22 cellular contexts compared by ENCODE assay signal in the genomic region with DNA sequence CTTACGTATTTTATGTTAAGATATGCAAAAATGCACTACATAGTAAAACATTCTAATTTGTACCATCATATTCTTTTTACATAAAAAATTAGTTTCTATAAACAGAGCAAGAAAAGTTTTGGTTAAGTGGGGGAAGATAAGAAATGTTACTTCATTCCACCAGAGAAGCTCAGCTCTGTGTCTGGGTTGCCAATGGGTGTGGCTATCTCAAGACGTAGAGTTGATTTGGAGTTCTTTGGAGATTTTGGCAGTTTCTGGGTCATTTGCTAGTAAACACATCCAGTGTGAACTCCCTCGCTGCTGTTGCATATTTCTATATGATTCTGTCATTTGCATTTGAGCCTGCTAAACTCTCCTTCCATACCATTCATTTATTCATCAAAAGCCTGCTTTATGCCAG. TPM values are rescaled to one million over a fixed set of nuclear protein-coding genes. Genes with fewer than 3 reads are reported as not detected.
DNase-seq lines count a peak whose midpoint lies in the region; ATAC-seq and TF ChIP-seq lines count a peak whose summit lies in the region.
"Had no signal": no experiment of that assay in that cellular context is flagged by ENCODE, and none has a peak within 500 bp of the region (broad histone marks: within the 10 kb centered on the region; RNA-seq: fewer than 3 reads in every experiment).

No MANE protein-coding gene starts in this region.

- H2BK15ac ChIP-seq in mesenchymal stem cell (ENCODE audit: low read depth, poor library complexity, severe bottlenecking): no peak overlapping the region

- H2BK5ac ChIP-seq in mesenchymal stem cell (ENCODE audit: low read depth, low read length, poor library complexity, severe bottlenecking): no peak overlapping the region

- no peak overlapping the region for H2BK120ac ChIP-seq in mesenchymal stem cell (ENCODE audit: low read depth, low read length)

- H3K36me3 Mint-ChIP-seq in endodermal cell (ENCODE audit: low read depth): no peaks in the 10 kb centered on the region
- H3K36me3 Mint-ChIP-seq: activated CD4-positive, alpha-beta memory T cell treated with anti-CD3 and anti-CD28 coated beads for 36 hours had no signal

- H2AFZ ChIP-seq in mesenchymal stem cell (ENCODE audit: low read depth, low read length): no peak overlapping the region

- H3K14ac ChIP-seq in mesenchymal stem cell (ENCODE audit: low read length in 2 of 2): no peak overlapping the region

- ATAC-seq in Right ventricle myocardium superior (ENCODE audit: poor library complexity): peak; percentile 46
- ATAC-seq in lower lobe of right lung: no peak
- ATAC-seq: activated naive CD8-positive, alpha-beta T cell treated with anti-CD3 and anti-CD28 coated beads, Interleukin-2, amount 50 U/mL, for 24 hours had no signal

- peaks cover 17% of the 10 kb centered on the region for H3K27me3 Mint-ChIP-seq in endodermal cell (ENCODE audit: insufficient read depth)
- H3K27me3 Mint-ChIP-seq: activated CD4-positive, alpha-beta memory T cell treated with anti-CD3 and anti-CD28 coated beads for 36 hours had no signal

- H3K27me3 ChIP-seq in right atrium auricular region (no peaks in the 10 kb centered on the region), endodermal cell (ENCODE audit: control insufficient read depth, insufficient read depth, low read length, poor library complexity, severe bottlenecking) (peaks cover 51% of the 10 kb centered on the region), mesenchymal stem cell (ENCODE audit: control insufficient read depth in 1 of 2, insufficient read depth in 1 of 2, low read length in 2 of 2) (no peaks in the 10 kb centered on the region), transverse colon (no peaks in the 10 kb centered on the region), lower lobe of right lung (ENCODE audit: low read depth) (no peaks in the 10 kb centered on the region)

- H3K36me3 ChIP-seq in right atrium auricular region: no peaks in the 10 kb centered on the region
- H3K36me3 ChIP-seq in endodermal cell (ENCODE audit: control insufficient read depth, insufficient read depth, low read length): no peaks in the 10 kb centered on the region
- peaks cover 0 to 26% of the 10 kb centered on the region in 2 experiments for H3K36me3 ChIP-seq in mesenchymal stem cell (ENCODE audit: control insufficient read depth in 1 of 2, insufficient read depth in 2 of 2, low read depth in 1 of 2, low read length in 2 of 2)
- no peaks in the 10 kb centered on the region for H3K36me3 ChIP-seq in transverse colon
- H3K36me3 ChIP-seq in lower lobe of right lung: no peaks in the 10 kb centered on the region

- WGBS in endodermal cell (ENCODE audit: insufficient coverage in 1 of 2, insufficient read length in 1 of 2), 2 experiments: 80 to 89% methylated on average over 1 to 2 of the region's 3 CpGs
- 25% methylated on average over 2 of the region's 3 CpGs for WGBS in mesenchymal stem cell
- WGBS in transverse colon (ENCODE audit: low coverage in 1 of 2), 2 donors: 71 to 79% methylated on average over 3 of the region's 3 CpGs

- TF ChIP-seq EP300 in transverse colon (IDR thresholded peaks at IDR 0.05; ENCODE audit: low read depth): no peak

- H3K9me3 ChIP-seq in right atrium auricular region (no peaks in the 10 kb centered on the region), endodermal cell (ENCODE audit: control insufficient read depth, low read length) (no peaks in the 10 kb centered on the region), mesenchymal stem cell (ENCODE audit: control insufficient read depth, low read length) (no peaks in the 10 kb centered on the region), transverse colon (no peaks in the 10 kb centered on the region), lower lobe of right lung (no peaks in the 10 kb centered on the region)

- no peak overlapping the region for H3K4me3 ChIP-seq in right atrium auricular region
- no peak overlapping the region for H3K4me3 ChIP-seq in endodermal cell (ENCODE audit: low read length)
- H3K4me3 ChIP-seq in mesenchymal stem cell (ENCODE audit: insufficient read depth in 1 of 2, low read depth in 1 of 2, low read length in 2 of 2): peak overlapping the region in 1 of 2 experiments; percentile 19
- H3K4me3 ChIP-seq in transverse colon: no peak overlapping the region
- no peak overlapping the region for H3K4me3 ChIP-seq in lower lobe of right lung
- H3K4me3 ChIP-seq: lung had no signal

- no peak overlapping the region for H2AK5ac ChIP-seq in mesenchymal stem cell (ENCODE audit: low read length, severe bottlenecking)

- H3K9ac ChIP-seq in endodermal cell (ENCODE audit: extremely low read depth, low read length, poor library complexity, severe bottlenecking): no peak overlapping the region
- peak overlapping the region; percentile 10 for H3K9ac ChIP-seq in mesenchymal stem cell (ENCODE audit: low read length)

- H3K27ac ChIP-seq in right atrium auricular region: peak overlapping the region in 1 of 2 donors; percentile 27
- peak overlapping the region; percentile 88 for H3K27ac ChIP-seq in endodermal cell (ENCODE audit: low read depth, low read length)
- H3K27ac ChIP-seq in mesenchymal stem cell (ENCODE audit: low read length, poor library complexity, severe bottlenecking): no peak overlapping the region
- peak overlapping the region in 3 of 4 donors; percentile 9 to 39 (median 34) for H3K27ac ChIP-seq in transverse colon
- H3K27ac ChIP-seq in lower lobe of right lung: no peak overlapping the region

- no peaks in the 10 kb centered on the region for H3K9me3 Mint-ChIP-seq in endodermal cell
- H3K9me3 Mint-ChIP-seq: activated CD4-positive, alpha-beta memory T cell treated with anti-CD3 and anti-CD28 coated beads for 36 hours; activated naive CD8-positive, alpha-beta T cell treated with anti-CD3 and anti-CD28 coated beads, Interleukin-2, amount 50 U/mL, for 24 hours had no signal

- no peak overlapping the region for H2BK12ac ChIP-seq in mesenchymal stem cell (ENCODE audit: low read length in 2 of 2)

- DNase-seq in Right ventricle myocardium superior: peak; percentile 45
- no peak for DNase-seq in right atrium auricular region (ENCODE audit: low spot score)
- DNase-seq in endodermal cell: no peak
- no peak for DNase-seq in mesenchymal stem cell
- DNase-seq in transverse colon: no peak
- no peak for DNase-seq in lower lobe of right lung
- no peak for DNase-seq in activated CD4-positive, alpha-beta T cell treated with anti-CD3 and anti-CD28 coated beads, Interleukin-2, amount 50 U/mL, for 4 hours
- DNase-seq in NCI-H345 treated with DMSO at 0.1 percent for 48 hours (lab: John Stamatoyannopoulos, UW; ENCODE audit: unreplicated experiment): no peak
- DNase-seq: activated CD4-positive, alpha-beta memory T cell treated with anti-CD3 and anti-CD28 coated beads for 36 hours; activated effector memory CD4-positive, alpha-beta T cell treated with anti-CD3 and anti-CD28 coated beads, Interleukin-2, amount 50 U/mL, for 16 hours; activated naive CD8-positive, alpha-beta T cell treated with anti-CD3 and anti-CD28 coated beads, Interleukin-2, amount 50 U/mL, for 24 hours; activated T-cell treated with anti-CD3 and anti-CD28 coated beads for 4 hours; DND-41; hypothalamus; MM.1S; NCI-H1436; NCI-H524; nucleus accumbens; retina; stimulated activated CD4-positive, alpha-beta T cell treated with anti-CD3 and anti-CD28 coated beads, Interleukin-15, amount 100 ng/mL, for 24 hours had no signal

- peaks cover 0 to 56% of the 10 kb centered on the region in 2 donors for H3K4me1 ChIP-seq in right atrium auricular region
- H3K4me1 ChIP-seq in endodermal cell (ENCODE audit: control insufficient read depth, insufficient read depth, low read length): peaks cover 4% of the 10 kb centered on the region
- H3K4me1 ChIP-seq in mesenchymal stem cell (ENCODE audit: control insufficient read depth, insufficient read depth, low read depth, low read length): peaks cover 11% of the 10 kb centered on the region
- peaks cover 0 to 55% (median 7%) of the 10 kb centered on the region in 4 donors for H3K4me1 ChIP-seq in transverse colon
- peaks cover 94% of the 10 kb centered on the region for H3K4me1 ChIP-seq in lower lobe of right lung

- no peak overlapping the region for H3K4me3 Mint-ChIP-seq in endodermal cell
- H3K4me3 Mint-ChIP-seq: activated CD4-positive, alpha-beta memory T cell treated with anti-CD3 and anti-CD28 coated beads for 36 hours; activated naive CD8-positive, alpha-beta T cell treated with anti-CD3 and anti-CD28 coated beads, Interleukin-2, amount 50 U/mL, for 24 hours; B cell had no signal

- in situ Hi-C loops in transverse colon (cut with MboI; ENCODE audit: low pct_ligation_motif_present in 1 of 4, low pct_unique_long_range_greater_than_20kb in 1 of 4, low sequenced_read_pairs in 3 of 4): no loop called here

- TF ChIP-seq CTCF in right atrium auricular region (IDR thresholded peaks at IDR 0.05) (no peak), endodermal cell (conservative IDR thresholded peaks at IDR 0.05) (no peak), transverse colon (IDR thresholded peaks at IDR 0.05) (no peak), lower lobe of right lung (IDR thresholded peaks at IDR 0.05) (no peak)

- peaks cover 30% of the 10 kb centered on the region for H3K4me1 Mint-ChIP-seq in endodermal cell
- H3K4me1 Mint-ChIP-seq: activated naive CD8-positive, alpha-beta T cell treated with anti-CD3 and anti-CD28 coated beads, Interleukin-2, amount 50 U/mL, for 24 hours; B cell had no signal

- H3K79me1 ChIP-seq in mesenchymal stem cell (replicated peaks; ENCODE audit: low read length, poor library complexity, severe bottlenecking): peaks cover 26% of the 10 kb centered on the region

- no peak overlapping the region for H4K91ac ChIP-seq in mesenchymal stem cell (ENCODE audit: low read length)

- H3K18ac ChIP-seq in mesenchymal stem cell (ENCODE audit: low read depth in 1 of 2, low read length in 2 of 2): no peak overlapping the region

- no peak overlapping the region for H3K4ac ChIP-seq in mesenchymal stem cell (ENCODE audit: low read depth in 1 of 2, low read length in 2 of 2)

- TF ChIP-seq POLR2A in transverse colon (IDR thresholded peaks at IDR 0.05): no peak

- H3K27ac Mint-ChIP-seq in endodermal cell: peak overlapping the region; percentile 52
- H3K27ac Mint-ChIP-seq: activated CD4-positive, alpha-beta memory T cell treated with anti-CD3 and anti-CD28 coated beads for 36 hours; activated naive CD8-positive, alpha-beta T cell treated with anti-CD3 and anti-CD28 coated beads, Interleukin-2, amount 50 U/mL, for 24 hours; B cell had no signal

- no peak overlapping the region for H3K4me2 ChIP-seq in mesenchymal stem cell (ENCODE audit: low read length, poor library complexity, severe bottlenecking)

- H3K23ac ChIP-seq in mesenchymal stem cell (ENCODE audit: low read length in 2 of 2): no peak overlapping the region

- no peak overlapping the region for H4K8ac ChIP-seq in mesenchymal stem cell (ENCODE audit: low read length)

- intact Hi-C loops in Right ventricle myocardium superior (cut with DNase I) (loop anchor here (10.0 kb wide), 1 partner anchor 73 kb away; no protein-coding TSS in a partner anchor), transverse colon (cut with DNase I; ENCODE audit: low total_unique reads) (no loop called here), lower lobe of right lung (cut with DNase I) (no loop called here)

RNA-seq across cellular contexts. Expression of gene RGL1, which starts 7.2 kb away (rescaled TPM):
- 18.4 TPM for total RNA-seq in Right ventricle myocardium superior
- total RNA-seq in right atrium auricular region: 10 to 100 TPM; 14.9 to 22.7 TPM
- 1 to 10 TPM in 1 of 2 donors, under 1 TPM in 1; 0.15 to 2.6 TPM for total RNA-seq in endodermal cell
- 12.9 TPM for polyA plus RNA-seq in endodermal cell (2013, experiment 1 of 2)
- polyA plus RNA-seq in endodermal cell (2013, experiment 2 of 2): 15.7 TPM
- 47.5 TPM for polyA plus RNA-seq in mesenchymal stem cell (2013, experiment 1 of 2)
- 47.1 TPM for polyA plus RNA-seq in mesenchymal stem cell (2013, experiment 2 of 2)
- 10 to 100 TPM; 12.1 to 13.8 (median 13.0) TPM for total RNA-seq in transverse colon
- total RNA-seq in lower lobe of right lung: 37.6 TPM

Comparison
In these comparisons a context has a peak if more than half of its experiments do, and no peak if none do; other contexts are left out.
1. H3K27ac ChIP-seq: peak in endodermal cell (single experiment) and transverse colon (3 of 4); none in mesenchymal stem cell (single experiment) and lower lobe of right lung (single experiment).